Comparison of ENCODE assay signal across 8 cellular contexts in genomic region chr16:11327277-11328171, GRCh38. TPM values are rescaled to one million over a fixed set of nuclear protein-coding genes. Genes with fewer than 3 reads are reported as not detected.
DNase-seq lines count a peak whose midpoint lies in the region; ATAC-seq, FAIRE-seq and TF ChIP-seq lines count a peak whose summit lies in the region.

No MANE protein-coding gene starts in this region.

- H3K27ac ChIP-seq in ascending aorta (no peak overlapping the region), caudate nucleus (ENCODE audit: low read depth, low read length) (no peak overlapping the region)

- ATAC-seq in GM21619 (IDR thresholded peaks at IDR 0.05; ENCODE audit: unreplicated experiment) = peak; percentile 39
- ATAC-seq in T-cell (replicated peaks in 1 of 4) = peak in 1 of 4 experiments; percentile 55
- no peak for ATAC-seq in HG03565 (IDR thresholded peaks at IDR 0.05; ENCODE audit: unreplicated experiment)

- TF ChIP-seq POLR2A in GM12892 (IDR thresholded peaks at IDR 0.05; ENCODE audit: low read depth, low read length) = peak; percentile 33

- H3K4me1 Mint-ChIP-seq in T-cell = peaks cover 34 to 48% (median 46%) of the 10 kb centered on the region in 3 donors
- H3K4me1 Mint-ChIP-seq in mesothelial cell of epicardium = peaks cover 16% of the 10 kb centered on the region

- CTCF ChIA-PET in T-cell (lab: Charles Lee) = interaction anchor here in 1 of 2 donors (0.6 kb wide), 1 partner anchor 342 kb away, joined by 3 read pairs; no protein-coding TSS in a partner anchor

- H3K27me3 Mint-ChIP-seq in T-cell = no peaks in the 10 kb centered on the region
- H3K27me3 Mint-ChIP-seq in mesothelial cell of epicardium (ENCODE audit: low read depth) = no peaks in the 10 kb centered on the region

- H3K4me3 Mint-ChIP-seq in T-cell (peak overlapping the region; percentile 13 to 43 (median 25)), mesothelial cell of epicardium (no peak overlapping the region)

- no peak overlapping the region for H3K4me3 ChIP-seq in ascending aorta

- H3K9me3 Mint-ChIP-seq in T-cell (no peaks in the 10 kb centered on the region), mesothelial cell of epicardium (no peaks in the 10 kb centered on the region)

- FAIRE-seq in GM12892 (lab: Jason Lieb, UNC) = peak; percentile 79

- TF ChIP-seq CTCF in mesothelial cell of epicardium (IDR thresholded peaks at IDR 0.05; ENCODE audit: unreplicated experiment) (no peak), ascending aorta (IDR thresholded peaks at IDR 0.05) (no peak)

- H3K27ac Mint-ChIP-seq in T-cell (peak overlapping the region; percentile 77 to 85), mesothelial cell of epicardium (peak overlapping the region; percentile 89)

- POLR2A ChIA-PET in T-cell (lab: Charles Lee) = no interaction called here

- peak; percentile 68 for DNase-seq in GM12892 (ENCODE audit: insufficient read length)
- DNase-seq in T-cell = peak in 2 of 34 experiments; percentile 20 to 24
- no peak for DNase-seq in mesothelial cell of epicardium (ENCODE audit: low spot score in 2 of 2, unreplicated experiment in 2 of 2)
- no peak for DNase-seq in ascending aorta (ENCODE audit: low spot score in 2 of 2)
- DNase-seq in NCI-H226 = no peak
- no peak for DNase-seq in caudate nucleus (lab: John Stamatoyannopoulos, UW)

- H3K36me3 Mint-ChIP-seq in T-cell = no peaks in the 10 kb centered on the region
- peaks cover 5% of the 10 kb centered on the region for H3K36me3 Mint-ChIP-seq in mesothelial cell of epicardium

- no peaks in the 10 kb centered on the region for H3K9me3 ChIP-seq in ascending aorta

- intact Hi-C loops in ascending aorta (cut with DNase I) = no loop called here

- H3K27me3 ChIP-seq in ascending aorta = no peaks in the 10 kb centered on the region

- peaks cover 2 to 10% of the 10 kb centered on the region in 2 donors for H3K4me1 ChIP-seq in ascending aorta

- H3K36me3 ChIP-seq in ascending aorta = no peaks in the 10 kb centered on the region

RNA-seq across cellular contexts. Expression of gene RMI2, which starts 17.7 kb away (rescaled TPM):
- 25.7 TPM for polyA plus RNA-seq in GM12892 (2012; ENCODE audit: missing spikeins)
- total RNA-seq in T-cell = 1 to 10 TPM; 1.8 to 6.3 (median 4.2) TPM
- total RNA-seq in mesothelial cell of epicardium = 18.6 to 22.4 TPM (median 19.1 TPM) in 3 replicates
- total RNA-seq in ascending aorta = not detected

RNA-seq across cellular contexts. Expression of gene PRM1, which starts 46.4 kb away (rescaled TPM):
- not detected for polyA plus RNA-seq in GM12892 (2012; ENCODE audit: missing spikeins)
- total RNA-seq in T-cell (not detected), mesothelial cell of epicardium (not detected in 3 replicates), ascending aorta (not detected)

RNA-seq across cellular contexts. Expression of gene PRM2, which starts 51.2 kb away (rescaled TPM):
- polyA plus RNA-seq in GM12892 (2012; ENCODE audit: missing spikeins) = 0.61 TPM
- total RNA-seq in T-cell (not detected), mesothelial cell of epicardium (not detected in 3 replicates), ascending aorta (not detected)

RNA-seq across cellular contexts. Expression of gene PRM3, which starts 54.1 kb away (rescaled TPM):
- not detected for polyA plus RNA-seq in GM12892 (2012; ENCODE audit: missing spikeins)
- not detected for total RNA-seq in T-cell
- not detected in 3 replicates for total RNA-seq in mesothelial cell of epicardium
- not detected for total RNA-seq in ascending aorta

RNA-seq across cellular contexts. Expression of gene TNP2, which starts 58.4 kb away (rescaled TPM):
- 0.81 TPM for polyA plus RNA-seq in GM12892 (2012; ENCODE audit: missing spikeins)
- not detected for total RNA-seq in T-cell
- not detected in 3 replicates for total RNA-seq in mesothelial cell of epicardium
- not detected for total RNA-seq in ascending aorta
